17 cellular contexts compared by ENCODE assay signal in the genomic region with DNA sequence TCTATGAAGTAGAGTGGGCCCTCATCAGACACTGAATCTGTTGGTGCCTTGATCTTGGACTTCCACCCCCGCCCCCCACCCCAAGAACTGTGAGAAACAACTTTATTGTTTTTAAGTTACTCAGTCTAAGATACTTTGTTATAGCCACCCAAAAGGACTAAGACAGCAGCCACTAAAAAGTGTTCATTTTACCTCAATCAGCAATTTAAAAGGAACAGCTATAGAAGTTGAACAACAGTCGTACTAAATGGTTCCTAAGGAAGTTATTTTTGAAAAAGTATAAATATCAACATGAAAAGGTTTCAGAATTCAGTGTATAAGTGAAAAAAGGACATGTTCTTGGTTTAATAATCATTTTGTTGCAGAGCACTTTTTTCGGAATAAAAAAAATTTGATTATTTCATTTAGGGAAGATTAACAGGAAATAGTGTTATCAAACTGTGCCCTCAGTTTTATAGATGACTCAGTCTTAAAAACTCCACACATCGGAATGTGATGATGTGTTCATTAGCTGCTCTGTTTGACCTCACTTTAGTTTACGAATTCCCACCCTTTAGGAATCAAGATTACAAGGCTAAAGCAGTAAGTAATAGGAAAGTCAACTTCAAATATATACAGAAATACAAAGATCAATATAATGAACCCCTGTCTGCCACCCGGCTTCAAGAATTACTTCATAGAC.
A peak's percentile ranks its signal among the peaks of the same experiment; 100 is the strongest.
DNase-seq lines count a peak whose midpoint lies in the region; ATAC-seq and TF ChIP-seq lines count a peak whose summit lies in the region.
"Had no signal": no experiment of that assay in that cellular context is flagged by ENCODE, and none has a peak within 500 bp of the region (broad histone marks: within the 10 kb centered on the region; RNA-seq: fewer than 3 reads in every experiment).

No MANE protein-coding gene starts in this region.

- DNase-seq in AG10803 (ENCODE audit: low read depth) = peak; percentile 57
- peak; percentile 89 for DNase-seq in M059J (ENCODE audit: low read depth)
- DNase-seq in epithelial cell of esophagus (ENCODE audit: low read depth) = peak; percentile 66
- peak; percentile 35 for DNase-seq in mesenchymal stem cell
- DNase-seq in stimulated activated naive CD4-positive, alpha-beta T cell (lab: John Stamatoyannopoulos, UW) = no peak
- DNase-seq in activated CD4-positive, CD25-positive, alpha-beta regulatory T cell (lab: John Stamatoyannopoulos, UW) = no peak
- no peak for DNase-seq in D341Med (ENCODE audit: low spot score)
- DNase-seq: activated CD8-positive, alpha-beta T cell treated with anti-CD3 and anti-CD28 coated beads for 36 hours; anterior cingulate cortex; endodermal cell; H7; hypothalamus; left ventricle myocardium superior; NK-92 treated with Interleukin-12 subunit alpha and Interleukin-12 subunit beta, amount 100 ng/mL, for 24 hours had no signal

- no peak overlapping the region for H3K14ac ChIP-seq in mesenchymal stem cell (ENCODE audit: low read length in 2 of 2)

- TF ChIP-seq CTCF in AG10803 (conservative IDR thresholded peaks at IDR 0.05; ENCODE audit: low read length) (no peak), epithelial cell of esophagus (IDR thresholded peaks at IDR 0.05; ENCODE audit: insufficient read depth, low read depth, low read length, missing control alignments) (no peak)

- no peak overlapping the region for H3K4me2 ChIP-seq in mesenchymal stem cell (ENCODE audit: low read length, poor library complexity, severe bottlenecking)

- H4K8ac ChIP-seq in mesenchymal stem cell (ENCODE audit: low read length) = no peak overlapping the region

- H3K4me3 ChIP-seq in AG10803 (ENCODE audit: low read length) (no peak overlapping the region), epithelial cell of esophagus (ENCODE audit: low read length) (no peak overlapping the region), mesenchymal stem cell (ENCODE audit: insufficient read depth in 1 of 2, low read depth in 1 of 2, low read length in 2 of 2) (no peak overlapping the region)
- H3K4me3 ChIP-seq: skin epidermis had no signal

- no peak overlapping the region for H2AFZ ChIP-seq in mesenchymal stem cell (ENCODE audit: low read depth, low read length)

- no peaks in the 10 kb centered on the region for H3K4me1 ChIP-seq in mesenchymal stem cell (ENCODE audit: control insufficient read depth, insufficient read depth, low read depth, low read length)

- H2BK5ac ChIP-seq in mesenchymal stem cell (ENCODE audit: low read depth, low read length, poor library complexity, severe bottlenecking) = no peak overlapping the region

- H3K9ac ChIP-seq in mesenchymal stem cell (ENCODE audit: low read length) = no peak overlapping the region

- H3K9me3 ChIP-seq in mesenchymal stem cell (ENCODE audit: control insufficient read depth, low read length) = peaks cover 5% of the 10 kb centered on the region

- no peak overlapping the region for H3K18ac ChIP-seq in mesenchymal stem cell (ENCODE audit: low read depth in 1 of 2, low read length in 2 of 2)

- 62% methylated on average over 3 of the region's 6 CpGs for WGBS in mesenchymal stem cell

- no peak for ATAC-seq in HG03457 (IDR thresholded peaks at IDR 0.05; ENCODE audit: unreplicated experiment)
- ATAC-seq: activated CD8-positive, alpha-beta T cell treated with anti-CD3 and anti-CD28 coated beads for 36 hours; activated T-helper 17 cell treated with anti-CD3 and anti-CD28 coated beads, Interleukin-2, amount 50 U/mL, for 72 hours; left ventricle myocardium superior had no signal

- H3K27ac ChIP-seq in mesenchymal stem cell (ENCODE audit: low read length, poor library complexity, severe bottlenecking) = no peak overlapping the region
- H3K27ac ChIP-seq: skin epidermis had no signal

- no peak overlapping the region for H2AK5ac ChIP-seq in mesenchymal stem cell (ENCODE audit: low read length, severe bottlenecking)

- no peak overlapping the region for H2BK15ac ChIP-seq in mesenchymal stem cell (ENCODE audit: low read depth, poor library complexity, severe bottlenecking)

- H3K4ac ChIP-seq in mesenchymal stem cell (ENCODE audit: low read depth in 1 of 2, low read length in 2 of 2) = no peak overlapping the region

- no peak overlapping the region for H3K23ac ChIP-seq in mesenchymal stem cell (ENCODE audit: low read length in 2 of 2)

- H4K91ac ChIP-seq in mesenchymal stem cell (ENCODE audit: low read length) = no peak overlapping the region

- H3K79me1 ChIP-seq in mesenchymal stem cell (replicated peaks; ENCODE audit: low read length, poor library complexity, severe bottlenecking) = peaks cover 11% of the 10 kb centered on the region

- no peak overlapping the region for H2BK12ac ChIP-seq in mesenchymal stem cell (ENCODE audit: low read length in 2 of 2)

- no peaks in the 10 kb centered on the region for H3K27me3 ChIP-seq in mesenchymal stem cell (ENCODE audit: control insufficient read depth in 1 of 2, insufficient read depth in 1 of 2, low read length in 2 of 2)

- H2BK120ac ChIP-seq in mesenchymal stem cell (ENCODE audit: low read depth, low read length) = no peak overlapping the region

- peaks cover 0 to 45% of the 10 kb centered on the region in 2 experiments for H3K36me3 ChIP-seq in mesenchymal stem cell (ENCODE audit: control insufficient read depth in 1 of 2, insufficient read depth in 2 of 2, low read depth in 1 of 2, low read length in 2 of 2)

Comparison
In these comparisons a context has a peak if more than half of its experiments do, and no peak if none do; other contexts are left out.
1. DNase-seq: peak in AG10803 (single experiment), M059J (single experiment), epithelial cell of esophagus (single experiment) and mesenchymal stem cell (single experiment); none in stimulated activated naive CD4-positive, alpha-beta T cell (0 of 6), activated CD4-positive, CD25-positive, alpha-beta regulatory T cell (0 of 4) and D341Med (single experiment).